Comparison of ENCODE assay signal across 8 cellular contexts in genomic region chr1:20574686-20575543, GRCh38. TPM values are rescaled to one million over a fixed set of nuclear protein-coding genes. Genes with fewer than 3 reads are reported as not detected.
A peak's percentile ranks its signal among the peaks of the same experiment; 100 is the strongest.
DNase-seq lines count a peak whose midpoint lies in the region; ATAC-seq and TF ChIP-seq lines count a peak whose summit lies in the region.

No MANE protein-coding gene starts in this region.

- no peaks in the 10 kb centered on the region for H3K4me1 Mint-ChIP-seq in neural crest cell

- H3K36me3 ChIP-seq in H7 (replicated peaks; ENCODE audit: control insufficient read depth, insufficient read depth, low read length) (no peaks in the 10 kb centered on the region), testis (ENCODE audit: low read depth, missing control alignments) (no peaks in the 10 kb centered on the region)

- no peak overlapping the region for H3K27ac Mint-ChIP-seq in neural crest cell (ENCODE audit: unreplicated experiment)

- no peak for ATAC-seq in HG03139 (IDR thresholded peaks at IDR 0.05; ENCODE audit: unreplicated experiment)

- peak; percentile 77 to 83 for DNase-seq in AML-193 (lab: John Stamatoyannopoulos, UW)
- DNase-seq in H7: peak; percentile 91
- DNase-seq in NOMO-1 (lab: John Stamatoyannopoulos, UW; ENCODE audit: unreplicated experiment in 2 of 2): peak; percentile 60 to 69
- peak; percentile 23 for DNase-seq in activated CD8-positive, alpha-beta memory T cell treated with anti-CD3 and anti-CD28 coated beads, Interleukin-2, amount 50 U/mL, for 24 hours (ENCODE audit: extremely low read depth)
- peak; percentile 52 for DNase-seq in fibroblast of gingiva (ENCODE audit: low read depth)
- DNase-seq in neural crest cell (ENCODE audit: low read depth, low spot score): peak; percentile 72
- peak; percentile 72 for DNase-seq in testis

- no peak overlapping the region for H3K4me3 Mint-ChIP-seq in neural crest cell

- no peak overlapping the region for H3K27ac ChIP-seq in testis

- TF ChIP-seq POLR2A in testis (IDR thresholded peaks at IDR 0.05): no peak

- no peaks in the 10 kb centered on the region; the same call in 1 of the 2 replicates for H3K27me3 ChIP-seq in H7 (ENCODE audit: control insufficient read depth, insufficient read depth, low read length)
- no peaks in the 10 kb centered on the region for H3K27me3 ChIP-seq in testis

- no peak overlapping the region for H3K4me3 ChIP-seq in H7 (ENCODE audit: insufficient read depth, low read depth, low read length)
- H3K4me3 ChIP-seq in testis: no peak overlapping the region

- no peaks in the 10 kb centered on the region for H3K4me1 ChIP-seq in testis

- H3K36me3 Mint-ChIP-seq in neural crest cell (ENCODE audit: low read depth): no peaks in the 10 kb centered on the region

- H3K9me3 Mint-ChIP-seq in neural crest cell: no peaks in the 10 kb centered on the region

- WGBS in testis, 2 donors: 37 to 51% methylated on average over 18 of the region's 18 CpGs

- TF ChIP-seq CTCF in neural crest cell (conservative IDR thresholded peaks at IDR 0.05) (peak; percentile 76), testis (IDR thresholded peaks at IDR 0.05) (peak in 2 of 3 experiments; percentile 29 to 43)

- H3K9me3 ChIP-seq in testis: no peaks in the 10 kb centered on the region

- peaks cover 43% of the 10 kb centered on the region for H3K27me3 Mint-ChIP-seq in neural crest cell (ENCODE audit: low read depth)

- intact Hi-C loops in testis (cut with DNase I; ENCODE audit: low total_unique reads): no loop called here

RNA-seq across cellular contexts. Expression of gene CDA, which starts 14.0 kb away (rescaled TPM):
- total RNA-seq in H7 (2014; rRNA removed; shearing (Covaris generic)): 37.1 and 39.4 TPM in 2 replicates
- total RNA-seq in neural crest cell (not detected in 2 replicates), testis (1 to 10 TPM in 1 of 2 donors, under 1 TPM in 1; 0.81 to 2.0 TPM)
- polyA plus RNA-seq in testis (ENCODE audit: insufficient read depth, low read depth, low replicate concordance): 2.5 TPM

RNA-seq across cellular contexts. Expression of gene FAM43B, which starts 22.5 kb away (rescaled TPM):
- total RNA-seq in H7 (2014; rRNA removed; shearing (Covaris generic)): 4.1 and 6.1 TPM in 2 replicates
- total RNA-seq in neural crest cell (0.59 and 0.75 TPM in 2 replicates), testis (1 to 10 TPM; 1.1 to 1.3 TPM)
- 0.66 TPM for polyA plus RNA-seq in testis (ENCODE audit: insufficient read depth, low read depth, low replicate concordance)

RNA-seq across cellular contexts. Expression of gene PINK1, which starts 58.3 kb away (rescaled TPM):
- 158 and 161 TPM in 2 replicates for total RNA-seq in H7 (2014; rRNA removed; shearing (Covaris generic))
- 14.0 and 16.5 TPM in 2 replicates for total RNA-seq in neural crest cell
- total RNA-seq in testis: 100 to 1,000 TPM; 157 to 168 TPM
- 340 TPM for polyA plus RNA-seq in testis (ENCODE audit: insufficient read depth, low read depth, low replicate concordance)

Comparison
In these comparisons a context has a peak if more than half of its experiments do, and no peak if none do; other contexts are left out.
1. DNase-seq: peak in every context shown above with its lines; median percentile 91 in H7; 80 in AML-193; 72 in neural crest cell; 72 in testis; 64 in NOMO-1; 52 in fibroblast of gingiva; 23 in activated CD8-positive, alpha-beta memory T cell treated with anti-CD3 and anti-CD28 coated beads, Interleukin-2, amount 50 U/mL, for 24 hours.
2. RNA of gene CDA, which starts 14.0 kb away (total RNA-seq): 37.1 to 39.4 TPM in H7; 0.81 to 2.0 TPM in testis and not detected in neural crest cell; every median in the first group is over 10 times any median in the second.